Comparison of ENCODE assay signal across 8 cellular contexts in genomic region chr5:102681403-102681983, GRCh38.
DNase-seq lines count a peak whose midpoint lies in the region; ATAC-seq and TF ChIP-seq lines count a peak whose summit lies in the region.

No MANE protein-coding gene starts in this region.

- intact Hi-C loops in CD4-positive, alpha-beta memory T cell (cut with micrococcal nuclease) = loop anchor here (1.0 to 2.0 kb wide), 4 partner anchors 99 to 458 kb away; no protein-coding TSS in a partner anchor
- intact Hi-C loops in dorsolateral prefrontal cortex (cut with DNase I) = no loop called here

- no peaks in the 10 kb centered on the region for H3K36me3 Mint-ChIP-seq in CD4-positive, alpha-beta memory T cell
- H3K36me3 Mint-ChIP-seq in activated CD4-positive, alpha-beta T cell treated with anti-CD3 and anti-CD28 coated beads, Interleukin-2, amount 10 ng/mL, durations not matched to agents 7 days and 5 days (ENCODE audit: low read depth) = no peaks in the 10 kb centered on the region
- no peaks in the 10 kb centered on the region for H3K36me3 Mint-ChIP-seq in memory B cell

- POLR2A ChIA-PET in CD4-positive, alpha-beta memory T cell (lab: Charles Lee; ENCODE audit: partially characterized antibody) = no interaction called here
- POLR2A ChIA-PET in activated CD4-positive, alpha-beta T cell treated with anti-CD3 and anti-CD28 coated beads, Interleukin-2, amount 10 ng/mL, durations not matched to agents 7 days and 5 days (lab: Charles Lee) = interaction anchor here (0.8 kb wide), 1 partner anchor 113 kb away, joined by 3 read pairs; no protein-coding TSS in a partner anchor

- H3K27me3 Mint-ChIP-seq in CD4-positive, alpha-beta memory T cell = peaks cover 0 to 2% of the 10 kb centered on the region in 2 donors
- H3K27me3 Mint-ChIP-seq in activated CD4-positive, alpha-beta T cell treated with anti-CD3 and anti-CD28 coated beads, Interleukin-2, amount 10 ng/mL, durations not matched to agents 7 days and 5 days = peaks cover 11% of the 10 kb centered on the region
- no peaks in the 10 kb centered on the region for H3K27me3 Mint-ChIP-seq in memory B cell

- CTCF ChIA-PET in CD4-positive, alpha-beta memory T cell (lab: Charles Lee; ENCODE audit: partially characterized antibody) = interaction anchor here (0.5 to 3.7 kb wide), 35 partner anchors 9 to 543 kb away, joined by 3 to 52 read pairs (median 4); partner anchors contain the start of genes GIN1 and PPIP5K2
- CTCF ChIA-PET in activated CD4-positive, alpha-beta T cell treated with anti-CD3 and anti-CD28 coated beads, Interleukin-2, amount 10 ng/mL, durations not matched to agents 7 days and 5 days (lab: Charles Lee) = interaction anchor here (0.8 to 1.4 kb wide), 4 partner anchors 14 to 544 kb away, joined by 3 to 4 read pairs (median 3); no protein-coding TSS in a partner anchor

- no peak overlapping the region for H3K27ac ChIP-seq in CD4-positive, alpha-beta memory T cell (ENCODE audit: low read depth, low read length)
- peak overlapping the region in 14 of 59 donors; percentile 3 to 66 (median 24) for H3K27ac ChIP-seq in dorsolateral prefrontal cortex

- H3K4me3 Mint-ChIP-seq in CD4-positive, alpha-beta memory T cell = no peak overlapping the region
- H3K4me3 Mint-ChIP-seq in activated CD4-positive, alpha-beta T cell treated with anti-CD3 and anti-CD28 coated beads, Interleukin-2, amount 10 ng/mL, durations not matched to agents 7 days and 5 days = no peak overlapping the region
- H3K4me3 Mint-ChIP-seq in memory B cell = no peak overlapping the region

- DNase-seq in CD4-positive, alpha-beta memory T cell = peak; percentile 30 to 43 (median 34)
- DNase-seq in NCI-H524 (lab: John Stamatoyannopoulos, UW) (peak; percentile 48 to 76), dorsolateral prefrontal cortex (peak in 8 of 10 donors; percentile 55 to 73 (median 64)), memory B cell (ENCODE audit: low spot score in 2 of 2) (peak in 1 of 2 donors; percentile 0)
- peak; percentile 68 for DNase-seq in activated CD4-positive, alpha-beta T cell treated with anti-CD3 and anti-CD28 coated beads, Interleukin-2, amount 10 ng/mL, durations not matched to agents 7 days and 5 days
- peak; percentile 15 to 29 for DNase-seq in stimulated activated CD8-positive, alpha-beta memory T cell treated with anti-CD3 and anti-CD28 coated beads, Interleukin-4, amount 100 ng/mL, for 4 hours (ENCODE audit: low read depth in 2 of 2, low spot score in 1 of 2)

- no peak overlapping the region for H3K4me3 ChIP-seq in CD4-positive, alpha-beta memory T cell (ENCODE audit: low read length in 2 of 2)
- H3K4me3 ChIP-seq in dorsolateral prefrontal cortex = no peak overlapping the region

- H3K27me3 ChIP-seq in CD4-positive, alpha-beta memory T cell (ENCODE audit: insufficient read depth, low read length) = no peaks in the 10 kb centered on the region
- no peaks in the 10 kb centered on the region for H3K27me3 ChIP-seq in dorsolateral prefrontal cortex

- no peaks in the 10 kb centered on the region for H3K4me1 ChIP-seq in CD4-positive, alpha-beta memory T cell (ENCODE audit: insufficient read depth, low read length)

- H3K9me3 Mint-ChIP-seq in CD4-positive, alpha-beta memory T cell = no peaks in the 10 kb centered on the region
- no peaks in the 10 kb centered on the region for H3K9me3 Mint-ChIP-seq in activated CD4-positive, alpha-beta T cell treated with anti-CD3 and anti-CD28 coated beads, Interleukin-2, amount 10 ng/mL, durations not matched to agents 7 days and 5 days
- peaks cover 2% of the 10 kb centered on the region for H3K9me3 Mint-ChIP-seq in memory B cell

- peak overlapping the region in 2 of 7 donors; percentile 2 to 21 for H3K27ac Mint-ChIP-seq in CD4-positive, alpha-beta memory T cell
- no peak overlapping the region for H3K27ac Mint-ChIP-seq in activated CD4-positive, alpha-beta T cell treated with anti-CD3 and anti-CD28 coated beads, Interleukin-2, amount 10 ng/mL, durations not matched to agents 7 days and 5 days
- H3K27ac Mint-ChIP-seq in memory B cell = no peak overlapping the region

- no peaks in the 10 kb centered on the region for H3K9me3 ChIP-seq in CD4-positive, alpha-beta memory T cell (ENCODE audit: control insufficient read depth in 1 of 2, low read length in 2 of 2)

- ATAC-seq in GM19351 (IDR thresholded peaks at IDR 0.05; ENCODE audit: unreplicated experiment) (peak; percentile 99), HG03439 (IDR thresholded peaks at IDR 0.05; ENCODE audit: unreplicated experiment) (peak; percentile 96), memory B cell (ENCODE audit: low read depth) (peak; percentile 42)

- peak; percentile 51 to 87 (median 77) for TF ChIP-seq CTCF in dorsolateral prefrontal cortex (IDR thresholded peaks at IDR 0.05 in 54 of 56, conservative IDR thresholded peaks at IDR 0.05 in 2 of 56; ENCODE audit: low read depth in 1 of 56, partially characterized antibody in 56 of 56)

- peaks cover 0 to 1% (median 0%) of the 10 kb centered on the region in 4 donors for H3K4me1 Mint-ChIP-seq in CD4-positive, alpha-beta memory T cell
- H3K4me1 Mint-ChIP-seq in activated CD4-positive, alpha-beta T cell treated with anti-CD3 and anti-CD28 coated beads, Interleukin-2, amount 10 ng/mL, durations not matched to agents 7 days and 5 days = no peaks in the 10 kb centered on the region
- H3K4me1 Mint-ChIP-seq in memory B cell = no peaks in the 10 kb centered on the region

- no peaks in the 10 kb centered on the region for H3K36me3 ChIP-seq in CD4-positive, alpha-beta memory T cell (ENCODE audit: insufficient read depth, low read length)

Comparison
In these comparisons a context has a peak if more than half of its experiments do, and no peak if none do; other contexts are left out.
1. ATAC-seq: peak in every context shown above with its lines; median percentile 99 in GM19351; 96 in HG03439; 42 in memory B cell.